In the genomic region with DNA sequence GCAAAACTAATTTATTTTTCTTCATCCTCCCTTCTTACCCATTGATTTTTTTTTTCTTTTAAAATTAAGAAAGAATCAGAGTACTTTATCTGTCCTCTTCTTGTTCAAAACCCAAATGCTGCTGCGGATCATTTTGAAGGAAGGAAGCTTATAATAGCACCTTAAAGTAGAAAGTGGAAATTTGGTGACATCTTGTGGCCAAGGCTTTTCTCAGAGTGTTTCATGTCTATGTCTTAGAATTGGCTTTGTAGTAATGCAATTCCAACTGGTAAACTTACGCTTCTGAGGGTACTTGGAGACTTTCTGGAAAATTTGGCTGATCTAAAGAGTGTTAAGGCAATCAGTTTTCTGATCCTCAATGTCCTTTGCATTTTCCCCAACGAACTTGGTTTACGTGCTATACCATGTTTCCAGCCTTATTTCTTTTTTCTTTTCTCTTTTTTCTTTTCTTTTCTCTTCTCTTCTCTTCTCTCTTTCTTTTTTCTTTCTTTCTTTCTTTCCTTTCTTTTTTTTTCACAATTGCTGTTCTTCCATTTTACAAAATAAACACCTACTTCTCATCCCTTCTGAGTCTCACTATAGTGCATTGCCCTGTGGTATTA, we compare ENCODE assay signal across 7 cellular contexts. TPM values are rescaled to one million over a fixed set of nuclear protein-coding genes. Genes with fewer than 3 reads are reported as not detected.
DNase-seq lines count a peak whose midpoint lies in the region; ATAC-seq and TF ChIP-seq lines count a peak whose summit lies in the region.

No MANE protein-coding gene starts in this region.

- H4K20me1 ChIP-seq in OCI-LY7 (ENCODE audit: insufficient read depth, low read length), result no peaks in the 10 kb centered on the region

- POLR2A ChIA-PET in OCI-LY7 (lab: Charles Lee), result no interaction called here

- CTCF ChIA-PET in OCI-LY7 (lab: Charles Lee; ENCODE audit: unreplicated experiment), result no interaction called here

- WGBS in psoas muscle, 3 donors, result 60 to 65% (median 63%) methylated on average over 4 of the region's 4 CpGs

- H3K4me3 ChIP-seq in OCI-LY7 (ENCODE audit: low read depth, low read length, poor library complexity, severe bottlenecking) (no peak overlapping the region), epithelial cell of proximal tubule (ENCODE audit: low read depth, low read length) (no peak overlapping the region), tibial artery (no peak overlapping the region), psoas muscle (no peak overlapping the region)

- ATAC-seq in GM18520 (IDR thresholded peaks at IDR 0.05; ENCODE audit: unreplicated experiment) (peak; percentile 72), HG02981 (IDR thresholded peaks at IDR 0.05; ENCODE audit: unreplicated experiment) (peak; percentile 78), psoas muscle (no peak)

- H3K27ac ChIP-seq in OCI-LY7 (ENCODE audit: low read depth, low read length, poor library complexity, severe bottlenecking) (no peak overlapping the region), tibial artery (no peak overlapping the region), psoas muscle (no peak overlapping the region)

- H3K4me2 ChIP-seq in OCI-LY7 (ENCODE audit: low read length), result no peak overlapping the region

- DNase-seq in DMS79 (lab: John Stamatoyannopoulos, UW), result peak; percentile 1
- DNase-seq in OCI-LY7 (ENCODE audit: low spot score), result peak; percentile 68
- no peak for DNase-seq in epithelial cell of proximal tubule (ENCODE audit: low read depth)
- DNase-seq in tibial artery, result no peak
- DNase-seq in psoas muscle, result no peak

- H3K27me3 ChIP-seq in tibial artery (no peaks in the 10 kb centered on the region), psoas muscle (ENCODE audit: insufficient read depth in 3 of 3, low read length in 2 of 3) (no peaks in the 10 kb centered on the region)

- no peaks in the 10 kb centered on the region for H3K9me2 ChIP-seq in OCI-LY7 (ENCODE audit: insufficient read depth, low read length)

- intact Hi-C loops in OCI-LY7 (cut with micrococcal nuclease; ENCODE audit: unreplicated experiment), result loop anchor here (1.0 to 2.0 kb wide), 3 partner anchors 178 to 830 kb away; no protein-coding TSS in a partner anchor
- intact Hi-C loops in tibial artery (cut with DNase I; ENCODE audit: low total_unique reads), result no loop called here
- intact Hi-C loops in psoas muscle (cut with DNase I), result no loop called here

- H3K9me3 ChIP-seq in OCI-LY7 (ENCODE audit: low read length), result no peaks in the 10 kb centered on the region
- peaks cover 0 to 26% (median 12%) of the 10 kb centered on the region in 3 donors for H3K9me3 ChIP-seq in tibial artery
- H3K9me3 ChIP-seq in psoas muscle, result peaks cover 9% of the 10 kb centered on the region

- H3K4me1 ChIP-seq in OCI-LY7 (ENCODE audit: insufficient read depth, low read length, poor library complexity, severe bottlenecking), result no peaks in the 10 kb centered on the region
- H3K4me1 ChIP-seq in tibial artery, result no peaks in the 10 kb centered on the region
- no peaks in the 10 kb centered on the region for H3K4me1 ChIP-seq in psoas muscle

- no peaks in the 10 kb centered on the region for H3K79me2 ChIP-seq in OCI-LY7 (ENCODE audit: insufficient read depth, low read depth, low read length)

- TF ChIP-seq CTCF in OCI-LY7 (conservative IDR thresholded peaks at IDR 0.05; ENCODE audit: low read length) (peak; percentile 83), epithelial cell of proximal tubule (conservative IDR thresholded peaks at IDR 0.05; ENCODE audit: low read depth, low read length) (peak; percentile 51), tibial artery (IDR thresholded peaks at IDR 0.05) (peak; percentile 8 to 12), psoas muscle (IDR thresholded peaks at IDR 0.05) (no peak)

- H3K36me3 ChIP-seq in OCI-LY7 (ENCODE audit: insufficient read depth, low read length) (no peaks in the 10 kb centered on the region), tibial artery (no peaks in the 10 kb centered on the region), psoas muscle (ENCODE audit: insufficient read depth in 1 of 2, low read depth in 1 of 2) (no peaks in the 10 kb centered on the region)

- no peak overlapping the region for H2AFZ ChIP-seq in OCI-LY7 (ENCODE audit: low read length)

- BruUV-seq in OCI-LY7 (replicated peaks; lab: Mats Ljungman, UMichigan), result no TSS peak

RNA-seq across cellular contexts. Expression of gene C3orf38, which starts 30.7 kb away (rescaled TPM):
- 27.5 and 27.8 TPM in 2 replicates for total RNA-seq in OCI-LY7 (2014; rRNA removed; shearing (Covaris generic))
- total RNA-seq in OCI-LY7 (2022), result 27.5 and 30.9 TPM in 2 replicates
- total RNA-seq in epithelial cell of proximal tubule, result 15.3 and 16.5 TPM in 2 replicates
- total RNA-seq in psoas muscle, result 10 to 100 TPM in 3 of 4 donors, 1 to 10 TPM in 1; 9.7 to 14.8 (median 11.7) TPM
- 10 to 100 TPM in 1 of 3 donors, 1 to 10 TPM in 2; 6.5 to 11.6 (median 6.7) TPM for polyA plus RNA-seq in psoas muscle

Comparison
In these comparisons a context has a peak if more than half of its experiments do, and no peak if none do; other contexts are left out.
1. DNase-seq: peak in DMS79 (single experiment) and OCI-LY7 (single experiment); none in epithelial cell of proximal tubule (single experiment), tibial artery (0 of 2) and psoas muscle (0 of 2).
2. ATAC-seq: peak in GM18520 (single experiment) and HG02981 (single experiment); none in psoas muscle (0 of 4).